ENCODE assay signal across 20 cellular contexts in the genomic region with DNA sequence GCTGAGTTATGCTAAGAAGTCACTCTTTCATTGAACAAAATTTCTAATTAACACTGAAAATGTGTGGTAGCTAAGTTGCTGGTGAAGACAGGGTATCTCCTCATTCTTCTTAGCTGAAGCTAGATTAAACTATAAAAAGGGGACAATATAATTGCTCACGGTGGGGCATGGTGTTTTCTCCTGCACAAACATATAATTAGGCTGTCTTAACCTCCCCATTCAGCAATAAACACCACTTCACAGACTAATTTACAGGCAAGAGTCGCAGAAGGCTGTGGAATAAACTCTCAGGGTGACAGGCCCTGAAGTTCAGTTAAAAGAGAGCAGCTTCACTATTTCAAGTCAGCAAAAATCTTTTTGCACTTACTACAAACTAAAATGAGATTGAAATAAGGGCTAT.
DNase-seq lines count a peak whose midpoint lies in the region; ATAC-seq and TF ChIP-seq lines count a peak whose summit lies in the region.
"Had no signal": no experiment of that assay in that cellular context is flagged by ENCODE, and none has a peak within 500 bp of the region (broad histone marks: within the 10 kb centered on the region; RNA-seq: fewer than 3 reads in every experiment).

No MANE protein-coding gene starts in this region.

- no peak for ATAC-seq in GM18517 (IDR thresholded peaks at IDR 0.05; ENCODE audit: unreplicated experiment)
- ATAC-seq: GM12878, HepG2 had no signal

- H3K4me3 Mint-ChIP-seq in endodermal cell = no peak overlapping the region
- H3K4me3 Mint-ChIP-seq in activated naive CD8-positive, alpha-beta T cell treated with anti-CD3 and anti-CD28 coated beads for 36 hours = no peak overlapping the region
- H3K4me3 Mint-ChIP-seq: B cell; CD4-positive, alpha-beta T cell; H9; HFFc6 had no signal

- H3K36me3 ChIP-seq in endodermal cell (ENCODE audit: control insufficient read depth, insufficient read depth, low read length) (no peaks in the 10 kb centered on the region), uterus (no peaks in the 10 kb centered on the region)

- H3K4me1 ChIP-seq in endodermal cell (ENCODE audit: control insufficient read depth, insufficient read depth, low read length) (no peaks in the 10 kb centered on the region), uterus (peaks cover 0 to 6% of the 10 kb centered on the region in 2 donors)

- no peaks in the 10 kb centered on the region for H3K27me3 Mint-ChIP-seq in endodermal cell (ENCODE audit: insufficient read depth)
- peaks cover 4% of the 10 kb centered on the region for H3K27me3 Mint-ChIP-seq in activated naive CD8-positive, alpha-beta T cell treated with anti-CD3 and anti-CD28 coated beads for 36 hours
- H3K27me3 Mint-ChIP-seq: B cell; CD4-positive, alpha-beta T cell had no signal

- H3K36me3 Mint-ChIP-seq in endodermal cell (ENCODE audit: low read depth) = no peaks in the 10 kb centered on the region
- H3K36me3 Mint-ChIP-seq in activated naive CD8-positive, alpha-beta T cell treated with anti-CD3 and anti-CD28 coated beads for 36 hours = no peaks in the 10 kb centered on the region

- no peak for TF ChIP-seq POLR2A in uterus (IDR thresholded peaks at IDR 0.05)

- no peaks in the 10 kb centered on the region for H3K9me3 Mint-ChIP-seq in endodermal cell
- H3K9me3 Mint-ChIP-seq in activated naive CD8-positive, alpha-beta T cell treated with anti-CD3 and anti-CD28 coated beads for 36 hours = no peaks in the 10 kb centered on the region
- H3K9me3 Mint-ChIP-seq: CD4-positive, alpha-beta T cell; H9; HFFc6 had no signal

- H3K27ac ChIP-seq in endodermal cell (ENCODE audit: low read depth, low read length) (peak overlapping the region; percentile 9), uterus (peak overlapping the region; percentile 18 to 44)

- H3K27ac Mint-ChIP-seq in endodermal cell = no peak overlapping the region
- no peak overlapping the region for H3K27ac Mint-ChIP-seq in activated naive CD8-positive, alpha-beta T cell treated with anti-CD3 and anti-CD28 coated beads for 36 hours
- H3K27ac Mint-ChIP-seq: B cell; CD4-positive, alpha-beta T cell; HFFc6 had no signal

- H3K9me3 ChIP-seq in endodermal cell (ENCODE audit: control insufficient read depth, low read length) (no peaks in the 10 kb centered on the region), uterus (no peaks in the 10 kb centered on the region)

- H3K9ac ChIP-seq in endodermal cell (ENCODE audit: extremely low read depth, low read length, poor library complexity, severe bottlenecking) = no peak overlapping the region

- no peaks in the 10 kb centered on the region for H3K27me3 ChIP-seq in endodermal cell (ENCODE audit: control insufficient read depth, insufficient read depth, low read length, poor library complexity, severe bottlenecking)
- H3K27me3 ChIP-seq in uterus = no peaks in the 10 kb centered on the region

- WGBS in endodermal cell (ENCODE audit: insufficient coverage in 1 of 2, insufficient read length in 1 of 2), 2 experiments = 95 to 100% methylated on average over 1 to 2 of the region's 2 CpGs

- intact Hi-C loops in uterus (cut with DNase I; ENCODE audit: low total_unique reads) = no loop called here

- H3K4me1 Mint-ChIP-seq in endodermal cell = no peaks in the 10 kb centered on the region
- H3K4me1 Mint-ChIP-seq in activated naive CD8-positive, alpha-beta T cell treated with anti-CD3 and anti-CD28 coated beads for 36 hours = no peaks in the 10 kb centered on the region
- H3K4me1 Mint-ChIP-seq: B cell had no signal

- TF ChIP-seq CTCF in endodermal cell (conservative IDR thresholded peaks at IDR 0.05) (no peak), uterus (IDR thresholded peaks at IDR 0.05) (no peak)

- H3K4me3 ChIP-seq in endodermal cell (ENCODE audit: low read length) (no peak overlapping the region), uterus (no peak overlapping the region)
- H3K4me3 ChIP-seq: GM12878 had no signal

- peak; percentile 3 for DNase-seq in NCI-H2227 treated with DMSO at 0.1 percent for 48 hours (lab: John Stamatoyannopoulos, UW)
- DNase-seq in NCI-H2227 (lab: John Stamatoyannopoulos, UW; ENCODE audit: unreplicated experiment) = no peak
- DNase-seq in NCI-H748 treated with DMSO at 0.1 percent for 48 hours (lab: John Stamatoyannopoulos, UW) = peak; percentile 18
- no peak for DNase-seq in endodermal cell
- DNase-seq in uterus = no peak
- no peak for DNase-seq in activated naive CD8-positive, alpha-beta T cell treated with anti-CD3 and anti-CD28 coated beads for 36 hours
- no peak for DNase-seq in NOMO-1 (lab: John Stamatoyannopoulos, UW; ENCODE audit: unreplicated experiment in 2 of 2)
- DNase-seq: 8988T; ACHN; C1 segment of cervical spinal cord; Calu3; CD4-positive, alpha-beta T cell; DMS79; GOT3; H9; HFFc6 had no signal

Comparison
In these comparisons a context has a peak if more than half of its experiments do, and no peak if none do; other contexts are left out.
1. DNase-seq: peak in NCI-H2227 treated with DMSO at 0.1 percent for 48 hours (single experiment) and NCI-H748 treated with DMSO at 0.1 percent for 48 hours (single experiment); none in NCI-H2227 (single experiment), endodermal cell (single experiment), uterus (0 of 2), activated naive CD8-positive, alpha-beta T cell treated with anti-CD3 and anti-CD28 coated beads for 36 hours (single experiment) and NOMO-1 (0 of 2).